ENCODE assay signal across 8 cellular contexts in genomic region chr19:4123615-4124568, GRCh38. TPM values are rescaled to one million over a fixed set of nuclear protein-coding genes. Genes with fewer than 3 reads are reported as not detected.
DNase-seq lines count a peak whose midpoint lies in the region; ATAC-seq and TF ChIP-seq lines count a peak whose summit lies in the region.

TSS of gene MAP2K2 (minus strand) at chr19:4124122. CDS start at chr19:4123875, 247 bp downstream.

- DNase-seq in G401 (ENCODE audit: low spot score): peak; percentile 95
- DNase-seq in HCT116 (ENCODE audit: low read depth, low spot score): peak; percentile 79
- DNase-seq in NCI-H1092 (lab: John Stamatoyannopoulos, UW): peak; percentile 89
- DNase-seq in SKM-1 (lab: John Stamatoyannopoulos, UW; ENCODE audit: unreplicated experiment): peak; percentile 85
- peak; percentile 95 to 98 for DNase-seq in activated naive CD4-positive, alpha-beta T cell treated with anti-CD3 and anti-CD28 coated beads, Interleukin-2, amount 50 U/mL, for 72 hours (ENCODE audit: low spot score in 2 of 2)
- DNase-seq in glomerular endothelial cell (ENCODE audit: extremely low read depth, low read depth, low spot score): no peak
- DNase-seq in omental fat pad (ENCODE audit: low spot score): peak; percentile 80

- no TSS peak for BruUV-seq in HCT116 (replicated peaks; lab: Mats Ljungman, UMichigan)

- no peaks in the 10 kb centered on the region for H3K9me3 ChIP-seq in HCT116 (ENCODE audit: control insufficient read depth in 1 of 2, insufficient read depth in 1 of 2, low read depth in 1 of 2, low read length in 2 of 2)

- TF ChIP-seq POLR2A in HCT116 (IDR thresholded peaks at IDR 0.05; ENCODE audit: borderline replicate concordance, extremely low read depth, insufficient read depth, insufficient read length): peak; percentile 90

- intact Hi-C loops in HCT116 (cut with micrococcal nuclease): no loop called here

- peak within 1 kb of the TSS; percentile 84 to 90 for H3K4me3 ChIP-seq in HCT116 (replicated peaks in 1 of 2; ENCODE audit: low read depth in 1 of 2, low read length in 2 of 2)

- peaks cover 5% of the 10 kb centered on the region in 2 donors for H3K36me3 Mint-ChIP-seq in activated naive CD4-positive, alpha-beta T cell treated with anti-CD3 and anti-CD28 coated beads, Interleukin-2, amount 50 U/mL, for 72 hours

- RAD21 ChIA-PET in HCT116 (lab: Charles Lee; ENCODE audit: low non-redundant PET in 1 of 2, low total read pairs in 2 of 2, uncharacterized antibody in 2 of 2, unreplicated experiment in 2 of 2): no interaction called here

- peaks cover 39% of the 10 kb centered on the region for H3K79me2 ChIP-seq in HCT116 (ENCODE audit: insufficient read depth, low read length)

- no peaks in the 10 kb centered on the region for H3K9me3 Mint-ChIP-seq in activated naive CD4-positive, alpha-beta T cell treated with anti-CD3 and anti-CD28 coated beads, Interleukin-2, amount 50 U/mL, for 72 hours

- TF ChIP-seq CTCF in HCT116 (IDR thresholded peaks at IDR 0.05 in 2 of 3, conservative IDR thresholded peaks at IDR 0.05 in 1 of 3; ENCODE audit: borderline replicate concordance in 1 of 3, insufficient read depth in 1 of 3, low read depth in 2 of 3, low read length in 2 of 3) (0 out of 6 replicates have a peak, but pooled peaks of 1 of the 3 experiments have one; percentile 10), omental fat pad (IDR thresholded peaks at IDR 0.05) (no peak)

- peak within 1 kb of the TSS; percentile 88 for H3K9ac ChIP-seq in HCT116 (ENCODE audit: low read length)

- H4K20me1 ChIP-seq in HCT116 (ENCODE audit: insufficient read depth): no peaks in the 10 kb centered on the region

- H3K4me1 ChIP-seq in HCT116 (ENCODE audit: control insufficient read depth in 1 of 2, insufficient read depth in 2 of 2, low read length in 2 of 2): peaks cover 9 to 16% of the 10 kb centered on the region in 2 experiments

- peak; percentile 93 for ATAC-seq in HCT116
- ATAC-seq in activated naive CD4-positive, alpha-beta T cell treated with anti-CD3 and anti-CD28 coated beads, Interleukin-2, amount 50 U/mL, for 72 hours: peak; percentile 90 to 96
- ATAC-seq in omental fat pad (ENCODE audit: low FRiP score): peak; percentile 94

- no peaks in the 10 kb centered on the region for H3K9me2 ChIP-seq in HCT116 (ENCODE audit: insufficient read depth)

- no peaks in the 10 kb centered on the region; a peak in 1 of 4 replicates for H3K36me3 ChIP-seq in HCT116 (ENCODE audit: control insufficient read depth in 1 of 2, insufficient read depth in 2 of 2, low read length in 2 of 2)

- CTCF ChIA-PET in HCT116 (lab: Charles Lee): interaction anchor here (1.2 kb wide), 1 partner anchor 16 kb away, joined by 8 read pairs; no protein-coding TSS in a partner anchor

- in situ Hi-C loops in G401 (cut with HindIII; ENCODE audit: low sequenced_read_pairs): no loop called here

- no peaks in the 10 kb centered on the region for H3K27me3 ChIP-seq in HCT116 (ENCODE audit: insufficient read depth, low read length)

- no peak for TF ChIP-seq RAD21 in HCT116 (IDR thresholded peaks at IDR 0.05; ENCODE audit: low read depth)

- H3K27ac Mint-ChIP-seq in activated naive CD4-positive, alpha-beta T cell treated with anti-CD3 and anti-CD28 coated beads, Interleukin-2, amount 50 U/mL, for 72 hours: peak within 1 kb of the TSS; percentile 92 to 99

- POLR2A ChIA-PET in HCT116 (lab: Charles Lee): no interaction called here

- peak within 1 kb of the TSS; percentile 92 for H3K27ac ChIP-seq in HCT116 (ENCODE audit: low read depth, low read length)
- H3K27ac ChIP-seq in temporal lobe (ENCODE audit: low read depth, low read length): peak within 1 kb of the TSS; percentile 61

- H3K4me2 ChIP-seq in HCT116 (ENCODE audit: low read length): peak within 1 kb of the TSS; percentile 94

- H2AFZ ChIP-seq in HCT116 (ENCODE audit: low read depth, low read length, poor library complexity, severe bottlenecking): no peak within 1 kb of the TSS

TF ChIP-seq in HCT116, 20 proteins besides CTCF, POLR2A, EP300 and RAD21:
- TF ChIP-seq ZNF274 (IDR thresholded peaks at IDR 0.05; ENCODE audit: low read depth, low read length): no peak
- TF ChIP-seq MAX (IDR thresholded peaks at IDR 0.05): peak; percentile 98
- peak; percentile 98 for TF ChIP-seq ZBTB33 (IDR thresholded peaks at IDR 0.05; ENCODE audit: extremely low read depth, insufficient replicate concordance, low read length)
- no peak for TF ChIP-seq ELF1 (IDR thresholded peaks at IDR 0.05; ENCODE audit: borderline replicate concordance, low read depth)
- peak; percentile 99 for TF ChIP-seq ZFX (IDR thresholded peaks at IDR 0.05)
- TF ChIP-seq CBX3 (IDR thresholded peaks at IDR 0.05; ENCODE audit: low read depth): no peak; the same call in 1 of the 2 replicates
- no peak for TF ChIP-seq ATF3 (IDR thresholded peaks at IDR 0.05)
- no peak for TF ChIP-seq EGR1 (IDR thresholded peaks at IDR 0.05; ENCODE audit: low read depth)
- peak; percentile 13 for TF ChIP-seq YY1 (IDR thresholded peaks at IDR 0.05; ENCODE audit: extremely low read depth, insufficient replicate concordance, low read depth, low read length)
- no peak for TF ChIP-seq EZH2 (IDR thresholded peaks at IDR 0.05)
- no peak for TF ChIP-seq CEBPB (IDR thresholded peaks at IDR 0.05; ENCODE audit: low read depth)
- TF ChIP-seq SIN3A (IDR thresholded peaks at IDR 0.05; ENCODE audit: low read depth): peak; percentile 83
- TF ChIP-seq SRF (IDR thresholded peaks at IDR 0.05; ENCODE audit: low read depth): no peak
- TF ChIP-seq JUND (IDR thresholded peaks at IDR 0.05): no peak
- TF ChIP-seq FOSL1 (IDR thresholded peaks at IDR 0.05; ENCODE audit: low read depth): no peak
- no peak for TF ChIP-seq EZH2phosphoT487 (IDR thresholded peaks at IDR 0.05; ENCODE audit: borderline replicate concordance)
- TF ChIP-seq REST (IDR thresholded peaks at IDR 0.05; ENCODE audit: low read depth): no peak
- TF ChIP-seq TCF7L2 (IDR thresholded peaks at IDR 0.05; ENCODE audit: borderline replicate concordance, extremely low read depth, insufficient read depth, insufficient read length): peak; percentile 14
- TF ChIP-seq POLR2AphosphoS5 (IDR thresholded peaks at IDR 0.05; ENCODE audit: low read depth, low read length): peak; percentile 95
- peak; percentile 41 for TF ChIP-seq SP1 (IDR thresholded peaks at IDR 0.05; ENCODE audit: low read depth)

RNA-seq across cellular contexts. Expression of gene MAP2K2, which starts in this region (rescaled TPM):
- total RNA-seq in G401 (2014; rRNA removed; shearing (Covaris generic)): 370 and 376 TPM in 2 replicates
- total RNA-seq in HCT116 (2021; ENCODE audit: unreplicated experiment): 186 TPM
- polyA plus RNA-seq in HCT116 (2012): 181 and 187 TPM in 2 replicates
- total RNA-seq in activated naive CD4-positive, alpha-beta T cell treated with anti-CD3 and anti-CD28 coated beads, Interleukin-2, amount 50 U/mL, for 72 hours: 100 to 1,000 TPM; 125 to 187 TPM
- total RNA-seq in glomerular endothelial cell: 139 and 150 TPM in 2 replicates
- 10 to 100 TPM; 47.4 to 65.2 (median 61.4) TPM for total RNA-seq in omental fat pad
- 64.4 TPM for total RNA-seq in temporal lobe
